Comparison of ENCODE assay signal across 8 cellular contexts in genomic region chr6:28981391-28981832, GRCh38. TPM values are rescaled to one million over a fixed set of nuclear protein-coding genes. Genes with fewer than 3 reads are reported as not detected.
A peak's percentile ranks its signal among the peaks of the same experiment; 100 is the strongest.
DNase-seq lines count a peak whose midpoint lies in the region; ATAC-seq and TF ChIP-seq lines count a peak whose summit lies in the region.

No MANE protein-coding gene starts in this region.

- 0% methylated on average over 14 of the region's 14 CpGs for WGBS in heart right ventricle, 2 donors

- peak overlapping the region; percentile 85 for H3K4me2 ChIP-seq in Loucy (ENCODE audit: low read depth, low read length, poor library complexity, severe bottlenecking)

- H3K27me3 Mint-ChIP-seq in activated naive CD8-positive, alpha-beta T cell = peaks cover 26% of the 10 kb centered on the region

- H3K27me3 ChIP-seq in Loucy (ENCODE audit: insufficient read depth, low read length, poor library complexity, severe bottlenecking) (no peaks in the 10 kb centered on the region), heart right ventricle (peaks cover 0 to 23% (median 17%) of the 10 kb centered on the region in 7 donors), rectal smooth muscle tissue (ENCODE audit: control insufficient read depth, insufficient read depth, low read length) (no peaks in the 10 kb centered on the region), uterus (peaks cover 0 to 6% of the 10 kb centered on the region in 2 donors)

- TF ChIP-seq CTCF in Loucy (conservative IDR thresholded peaks at IDR 0.05; ENCODE audit: low read length) (peak; percentile 8; the same call in 1 of the 2 replicates), heart right ventricle (IDR thresholded peaks at IDR 0.05) (peak in 1 of 9 donors; percentile 3), uterus (IDR thresholded peaks at IDR 0.05) (no peak)

- H3K4me1 Mint-ChIP-seq in activated naive CD8-positive, alpha-beta T cell (ENCODE audit: low read depth) = peaks cover 59% of the 10 kb centered on the region

- in situ Hi-C loops in ACHN (cut with HindIII; ENCODE audit: low pct_ligation_motif_present, low pct_unique_long_range_greater_than_20kb, low sequenced_read_pairs) = no loop called here

- H3K27ac ChIP-seq in heart right ventricle (peak overlapping the region; percentile 21 to 76 (median 68)), rectal smooth muscle tissue (ENCODE audit: low read depth, low read length) (peak overlapping the region; percentile 83), uterus (peak overlapping the region; percentile 82 to 95)

- no peaks in the 10 kb centered on the region for H3K9me3 ChIP-seq in Loucy (ENCODE audit: insufficient read depth, low read depth, low read length)
- no peaks in the 10 kb centered on the region for H3K9me3 ChIP-seq in heart right ventricle
- H3K9me3 ChIP-seq in uterus = no peaks in the 10 kb centered on the region

- H2AFZ ChIP-seq in Loucy (ENCODE audit: low read length) = peak overlapping the region; percentile 94

- H3K27ac Mint-ChIP-seq in activated naive CD8-positive, alpha-beta T cell = peak overlapping the region; percentile 98

- no peaks in the 10 kb centered on the region for H4K20me1 ChIP-seq in Loucy (ENCODE audit: insufficient read depth, low read length, poor library complexity, severe bottlenecking)

- no peaks in the 10 kb centered on the region for H3K9me3 Mint-ChIP-seq in activated naive CD8-positive, alpha-beta T cell (ENCODE audit: low read depth)

- peaks cover 5% of the 10 kb centered on the region for H3K36me3 Mint-ChIP-seq in activated naive CD8-positive, alpha-beta T cell

- intact Hi-C loops in heart right ventricle (cut with DNase I) = loop anchor here in 8 of 10 donors (1.0 to 10.0 kb wide), 12 partner anchors 34 to 1507 kb away; partner anchors contain the start of gene ZNF184 (in 1 of the 8)
- intact Hi-C loops in uterus (cut with DNase I; ENCODE audit: low total_unique reads) = no loop called here

- peaks cover 7% of the 10 kb centered on the region for H3K4me1 ChIP-seq in Loucy (ENCODE audit: insufficient read depth, low read length, poor library complexity, severe bottlenecking)
- peaks cover 0 to 51% (median 6%) of the 10 kb centered on the region in 9 donors for H3K4me1 ChIP-seq in heart right ventricle
- no peaks in the 10 kb centered on the region for H3K4me1 ChIP-seq in rectal smooth muscle tissue (ENCODE audit: control insufficient read depth, insufficient read depth, low read length)
- H3K4me1 ChIP-seq in uterus = no peaks in the 10 kb centered on the region

- peak; percentile 73 for DNase-seq in ACHN
- peak; percentile 70 for DNase-seq in SKM-1 treated with dmso at 0.1 percent for 144 hours (lab: John Stamatoyannopoulos, UW; ENCODE audit: unreplicated experiment)
- DNase-seq in heart right ventricle = peak; percentile 53 to 74
- peak; percentile 74 to 77 for DNase-seq in uterus

- H3K36me3 ChIP-seq in Loucy (ENCODE audit: insufficient read depth, low read length) = no peaks in the 10 kb centered on the region
- no peaks in the 10 kb centered on the region for H3K36me3 ChIP-seq in heart right ventricle
- no peaks in the 10 kb centered on the region for H3K36me3 ChIP-seq in rectal smooth muscle tissue (ENCODE audit: control insufficient read depth, insufficient read depth, low read length)
- H3K36me3 ChIP-seq in uterus = no peaks in the 10 kb centered on the region

- no peaks in the 10 kb centered on the region for H3K9me2 ChIP-seq in Loucy (replicated peaks; ENCODE audit: low read depth, low read length)

- H3K9ac ChIP-seq in Loucy (ENCODE audit: low read depth, low read length, poor library complexity, severe bottlenecking) = peak overlapping the region; percentile 73
- no peak overlapping the region for H3K9ac ChIP-seq in rectal smooth muscle tissue (ENCODE audit: low read length)

- peak overlapping the region; percentile 99 for H3K4me3 ChIP-seq in Loucy (ENCODE audit: low read length, poor library complexity, severe bottlenecking)
- peak overlapping the region; percentile 42 to 71 (median 66) for H3K4me3 ChIP-seq in heart right ventricle
- H3K4me3 ChIP-seq in rectal smooth muscle tissue (ENCODE audit: low read length) = peak overlapping the region; percentile 92
- peak overlapping the region; percentile 66 to 72 for H3K4me3 ChIP-seq in uterus

- no peak for TF ChIP-seq POLR2A in uterus (IDR thresholded peaks at IDR 0.05)

- peak overlapping the region; percentile 89 for H3K4me3 Mint-ChIP-seq in activated naive CD8-positive, alpha-beta T cell

- ATAC-seq in GM19455 (IDR thresholded peaks at IDR 0.05; ENCODE audit: unreplicated experiment) = peak; percentile 14
- peak in 7 of 8 donors; percentile 52 to 75 (median 64) for ATAC-seq in heart right ventricle

- H3K79me2 ChIP-seq in Loucy (ENCODE audit: insufficient read depth, low read length) = no peaks in the 10 kb centered on the region

- H3F3A ChIP-seq in Loucy (ENCODE audit: low read depth) = peaks cover 5% of the 10 kb centered on the region; the same call in 1 of the 2 replicates

RNA-seq across cellular contexts. Expression of gene ZNF311, which starts 23.7 kb away (rescaled TPM):
- under 1 TPM; 0.08 to 0.39 (median 0.22) TPM for total RNA-seq in heart right ventricle
- polyA plus RNA-seq in heart right ventricle = under 1 TPM; 0.25 to 0.66 TPM
- total RNA-seq in uterus = 1 to 10 TPM in 2 of 4 donors, under 1 TPM in 2; 0.51 to 4.1 (median 1.1) TPM

RNA-seq across cellular contexts. Expression of gene TRIM27, which starts 57.6 kb away (rescaled TPM):
- total RNA-seq in heart right ventricle (10 to 100 TPM; 14.7 to 23.1 (median 17.6) TPM), uterus (100 to 1,000 TPM in 1 of 4 donors, 10 to 100 TPM in 3; 24.6 to 108 (median 48.7) TPM)
- 10 to 100 TPM; 21.0 to 26.2 TPM for polyA plus RNA-seq in heart right ventricle

Comparison
In these comparisons a context has a peak if more than half of its experiments do, and no peak if none do; other contexts are left out.
1. Peak in every context shown above with its lines: DNase-seq, ATAC-seq, H3K4me3 ChIP-seq and H3K27ac ChIP-seq.